18 cellular contexts compared by ENCODE assay signal in the genomic region with DNA sequence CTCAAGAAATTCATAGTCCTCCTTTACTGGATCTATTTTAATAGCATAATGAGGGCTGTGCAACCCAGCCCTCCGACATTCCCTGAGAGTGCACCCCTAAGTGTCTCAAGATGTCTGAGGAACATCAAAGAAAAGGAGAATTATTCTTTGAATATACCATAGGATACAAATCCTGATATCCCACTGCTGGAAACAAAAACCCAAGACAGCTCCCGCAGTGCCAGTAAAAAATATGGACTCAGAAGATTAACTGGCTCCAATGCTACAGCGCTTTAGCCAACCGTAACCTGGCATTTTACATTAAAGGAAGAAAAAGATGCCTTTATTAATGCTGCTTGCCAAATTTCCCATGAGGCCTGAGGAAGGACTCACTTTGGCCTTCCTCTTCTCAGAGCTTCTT.
DNase-seq lines count a peak whose midpoint lies in the region; ATAC-seq and TF ChIP-seq lines count a peak whose summit lies in the region.
"Had no signal": no experiment of that assay in that cellular context is flagged by ENCODE, and none has a peak within 500 bp of the region (broad histone marks: within the 10 kb centered on the region; RNA-seq: fewer than 3 reads in every experiment).

No MANE protein-coding gene starts in this region.

- H3K36me3 Mint-ChIP-seq in HFFc6 (ENCODE audit: low read depth) (no peaks in the 10 kb centered on the region; the same call in 1 of the 2 replicates), nephron progenitor cell (ENCODE audit: low read depth) (no peaks in the 10 kb centered on the region)
- H3K36me3 Mint-ChIP-seq: CD8-positive, alpha-beta memory T cell had no signal

- H3K27me3 ChIP-seq in esophagus squamous epithelium (no peaks in the 10 kb centered on the region), transverse colon (no peaks in the 10 kb centered on the region), heart left ventricle (no peaks in the 10 kb centered on the region), right lobe of liver (no peaks in the 10 kb centered on the region)
- H3K27me3 ChIP-seq: BLaER1 treated with 17β-estradiol and CSF1 and Interleukin-3, amounts not matched to agents 10 nM and 100 nM had no signal

- H3K27ac Mint-ChIP-seq in HFFc6 (peak overlapping the region; percentile 85), nephron progenitor cell (peak overlapping the region; percentile 64)
- H3K27ac Mint-ChIP-seq in stimulated activated naive CD8-positive, alpha-beta T cell treated with anti-CD3 and anti-CD28 coated beads, Interleukin-15, amount 100 ng/mL, for 72 hours = no peak overlapping the region
- H3K27ac Mint-ChIP-seq: CD8-positive, alpha-beta memory T cell had no signal

- H3K27ac ChIP-seq in esophagus squamous epithelium (peak overlapping the region in 3 of 4 donors; percentile 7 to 61 (median 47)), transverse colon (peak overlapping the region; percentile 30 to 71 (median 65)), heart left ventricle (peak overlapping the region in 1 of 12 donors; percentile 61), right lobe of liver (no peak overlapping the region)
- H3K27ac ChIP-seq: BLaER1 treated with 17β-estradiol and CSF1 and Interleukin-3, amounts not matched to agents 10 nM and 100 nM had no signal

- ATAC-seq in heart left ventricle (no peak), right lobe of liver (no peak)
- no peak for ATAC-seq in stimulated activated naive CD8-positive, alpha-beta T cell treated with anti-CD3 and anti-CD28 coated beads, Interleukin-15, amount 100 ng/mL, for 72 hours
- ATAC-seq: K562 had no signal

- no peak overlapping the region for H3K4me3 Mint-ChIP-seq in HFFc6
- H3K4me3 Mint-ChIP-seq in nephron progenitor cell = no peak overlapping the region
- no peak overlapping the region for H3K4me3 Mint-ChIP-seq in stimulated activated naive CD8-positive, alpha-beta T cell treated with anti-CD3 and anti-CD28 coated beads, Interleukin-15, amount 100 ng/mL, for 72 hours
- H3K4me3 Mint-ChIP-seq: CD8-positive, alpha-beta memory T cell had no signal

- TF ChIP-seq EP300 in transverse colon (IDR thresholded peaks at IDR 0.05; ENCODE audit: low read depth) = no peak

- intact Hi-C loops in esophagus squamous epithelium (cut with DNase I) = no loop called here
- intact Hi-C loops in transverse colon (cut with DNase I; ENCODE audit: low total_unique reads) = no loop called here
- intact Hi-C loops in heart left ventricle (cut with DNase I) = no loop called here
- intact Hi-C loops in right lobe of liver (cut with DNase I) = no loop called here

- H3K4me1 Mint-ChIP-seq in HFFc6 (ENCODE audit: low read depth) (peaks cover 23% of the 10 kb centered on the region), nephron progenitor cell (peaks cover 78% of the 10 kb centered on the region)
- no peaks in the 10 kb centered on the region for H3K4me1 Mint-ChIP-seq in stimulated activated naive CD8-positive, alpha-beta T cell treated with anti-CD3 and anti-CD28 coated beads, Interleukin-15, amount 100 ng/mL, for 72 hours
- H3K4me1 Mint-ChIP-seq: CD8-positive, alpha-beta memory T cell had no signal

- 84 to 87% methylated on average over 4 of the region's 4 CpGs for WGBS in esophagus squamous epithelium, 2 donors
- 85 to 86% methylated on average over 4 of the region's 4 CpGs for WGBS in transverse colon (ENCODE audit: low coverage in 1 of 2), 2 donors
- 97 to 99% (median 98%) methylated on average over 4 of the region's 4 CpGs for WGBS in heart left ventricle, 4 donors
- 94% methylated on average over 4 of the region's 4 CpGs for WGBS in right lobe of liver (ENCODE audit: insufficient coverage, low coverage, low lambda C conversion rate, missing lambda C conversion rate)

- in situ Hi-C loops in transverse colon (cut with MboI; ENCODE audit: low pct_ligation_motif_present in 1 of 4, low pct_unique_long_range_greater_than_20kb in 1 of 4, low sequenced_read_pairs in 3 of 4) = no loop called here

- no peak for TF ChIP-seq POLR2A in esophagus squamous epithelium (IDR thresholded peaks at IDR 0.05)
- no peak for TF ChIP-seq POLR2A in transverse colon (IDR thresholded peaks at IDR 0.05)
- no peak for TF ChIP-seq POLR2A in heart left ventricle (IDR thresholded peaks at IDR 0.05)
- no peak for TF ChIP-seq POLR2A in right lobe of liver (IDR thresholded peaks at IDR 0.05)

- DNase-seq in HFFc6 (no peak), esophagus squamous epithelium (lab: John Stamatoyannopoulos, UW) (no peak), nephron progenitor cell (no peak), transverse colon (no peak), heart left ventricle (no peak), right lobe of liver (no peak)
- no peak for DNase-seq in stimulated activated naive CD8-positive, alpha-beta T cell treated with anti-CD3 and anti-CD28 coated beads, Interleukin-15, amount 100 ng/mL, for 72 hours
- DNase-seq: CD8-positive, alpha-beta memory T cell; DND-41; MV-4-11; NCI-H1417 treated with DMSO at 0.1 percent for 48 hours; NCI-H1930; NCI-H446 treated with DMSO at 0.1 percent for 48 hours; NK-92 treated with Interleukin-12 subunit alpha and Interleukin-12 subunit beta, amount 100 ng/mL, for 24 hours; RPMI8226 had no signal

- no peaks in the 10 kb centered on the region for H3K9me3 ChIP-seq in esophagus squamous epithelium
- H3K9me3 ChIP-seq in transverse colon = no peaks in the 10 kb centered on the region
- H3K9me3 ChIP-seq in heart left ventricle = no peaks in the 10 kb centered on the region
- no peaks in the 10 kb centered on the region for H3K9me3 ChIP-seq in right lobe of liver
- H3K9me3 ChIP-seq: BLaER1 treated with 17β-estradiol and CSF1 and Interleukin-3, amounts not matched to agents 10 nM and 100 nM; HAP-1 had no signal

- no peaks in the 10 kb centered on the region for H3K9me3 Mint-ChIP-seq in HFFc6
- no peaks in the 10 kb centered on the region for H3K9me3 Mint-ChIP-seq in nephron progenitor cell
- no peaks in the 10 kb centered on the region for H3K9me3 Mint-ChIP-seq in stimulated activated naive CD8-positive, alpha-beta T cell treated with anti-CD3 and anti-CD28 coated beads, Interleukin-15, amount 100 ng/mL, for 72 hours
- H3K9me3 Mint-ChIP-seq: CD8-positive, alpha-beta memory T cell had no signal

- H3K4me1 ChIP-seq in esophagus squamous epithelium (peaks cover 0 to 20% (median 2%) of the 10 kb centered on the region in 3 donors), transverse colon (peaks cover 0 to 6% (median 0%) of the 10 kb centered on the region in 4 donors), heart left ventricle (peaks cover 0 to 7% (median 0%) of the 10 kb centered on the region in 12 donors), right lobe of liver (no peaks in the 10 kb centered on the region)
- H3K4me1 ChIP-seq: BLaER1 treated with 17β-estradiol and CSF1 and Interleukin-3, amounts not matched to agents 10 nM and 100 nM; HAP-1 had no signal

- H3K4me3 ChIP-seq in esophagus squamous epithelium (no peak overlapping the region), transverse colon (no peak overlapping the region), heart left ventricle (no peak overlapping the region), right lobe of liver (no peak overlapping the region)
- H3K4me3 ChIP-seq: BLaER1 treated with 17β-estradiol and CSF1 and Interleukin-3, amounts not matched to agents 10 nM and 100 nM; HAP-1; K562 had no signal

- TF ChIP-seq CTCF in HFFc6 (IDR thresholded peaks at IDR 0.05) (no peak), esophagus squamous epithelium (IDR thresholded peaks at IDR 0.05) (no peak), nephron progenitor cell (IDR thresholded peaks at IDR 0.05) (no peak), transverse colon (IDR thresholded peaks at IDR 0.05) (no peak), heart left ventricle (IDR thresholded peaks at IDR 0.05) (no peak), right lobe of liver (IDR thresholded peaks at IDR 0.05) (no peak)

- peaks cover 20% of the 10 kb centered on the region for H3K27me3 Mint-ChIP-seq in HFFc6 (ENCODE audit: insufficient read depth)
- peaks cover 9% of the 10 kb centered on the region for H3K27me3 Mint-ChIP-seq in nephron progenitor cell (ENCODE audit: low read depth, poor library complexity)
- peaks cover 19% of the 10 kb centered on the region for H3K27me3 Mint-ChIP-seq in stimulated activated naive CD8-positive, alpha-beta T cell treated with anti-CD3 and anti-CD28 coated beads, Interleukin-15, amount 100 ng/mL, for 72 hours

- H3K36me3 ChIP-seq in esophagus squamous epithelium (no peaks in the 10 kb centered on the region), transverse colon (no peaks in the 10 kb centered on the region), heart left ventricle (no peaks in the 10 kb centered on the region), right lobe of liver (no peaks in the 10 kb centered on the region)
- H3K36me3 ChIP-seq: BLaER1 treated with 17β-estradiol and CSF1 and Interleukin-3, amounts not matched to agents 10 nM and 100 nM; HAP-1 had no signal

Comparison
In these comparisons a context has a peak if more than half of its experiments do, and no peak if none do; other contexts are left out.
1. H3K27ac Mint-ChIP-seq: peak in HFFc6 (single experiment) and nephron progenitor cell (single experiment); none in stimulated activated naive CD8-positive, alpha-beta T cell treated with anti-CD3 and anti-CD28 coated beads, Interleukin-15, amount 100 ng/mL, for 72 hours (0 of 2).
2. H3K27ac ChIP-seq: peak in esophagus squamous epithelium (3 of 4) and transverse colon (4 of 4); none in right lobe of liver (0 of 3).